ENCODE assay signal across 19 cellular contexts in the genomic region with DNA sequence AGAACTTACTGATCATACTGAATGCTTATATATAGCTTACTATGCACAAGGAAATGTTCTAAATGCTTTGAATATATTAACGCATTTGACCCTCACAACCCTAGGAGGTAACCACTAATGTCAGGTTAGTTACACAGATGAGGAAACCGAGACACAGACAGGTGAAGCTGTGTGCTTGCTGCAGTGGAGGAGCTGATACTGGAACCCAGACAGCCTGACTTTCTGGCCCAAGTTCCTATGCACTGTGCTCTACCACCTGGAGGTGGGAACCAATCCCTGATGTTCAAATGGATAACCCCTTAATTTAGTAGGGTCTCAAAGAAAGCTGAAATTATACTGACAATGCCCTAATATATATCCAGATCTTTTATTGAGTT.
DNase-seq lines count a peak whose midpoint lies in the region; ATAC-seq and TF ChIP-seq lines count a peak whose summit lies in the region.
"Had no signal": no experiment of that assay in that cellular context is flagged by ENCODE, and none has a peak within 500 bp of the region (broad histone marks: within the 10 kb centered on the region; RNA-seq: fewer than 3 reads in every experiment).

No MANE protein-coding gene starts in this region.

- H3K4me3 Mint-ChIP-seq in WTC11: no peak overlapping the region
- H3K4me3 Mint-ChIP-seq: activated CD8-positive, alpha-beta T cell treated with anti-CD3 and anti-CD28 coated beads for 36 hours; central memory CD8-positive, alpha-beta T cell had no signal

- intact Hi-C loops in esophagus squamous epithelium (cut with DNase I): no loop called here

- ATAC-seq in GM18861 (IDR thresholded peaks at IDR 0.05; ENCODE audit: unreplicated experiment) (peak; percentile 17), GM21515 (IDR thresholded peaks at IDR 0.05; ENCODE audit: unreplicated experiment) (peak; percentile 12), HG03175 (IDR thresholded peaks at IDR 0.05; ENCODE audit: unreplicated experiment) (peak; percentile 20), WTC11 (no peak)

- no peaks in the 10 kb centered on the region for H3K9me3 Mint-ChIP-seq in WTC11
- H3K9me3 Mint-ChIP-seq: activated CD8-positive, alpha-beta T cell treated with anti-CD3 and anti-CD28 coated beads for 36 hours; central memory CD8-positive, alpha-beta T cell had no signal

- H3K27ac ChIP-seq in esophagus squamous epithelium: peak overlapping the region in 3 of 4 donors; percentile 68 to 87 (median 83)
- H3K27ac ChIP-seq: parathyroid adenoma had no signal

- H3K36me3 Mint-ChIP-seq in WTC11: peaks cover 6% of the 10 kb centered on the region

- H3K36me3 ChIP-seq in esophagus squamous epithelium: peaks cover 0 to 11% (median 0%) of the 10 kb centered on the region in 3 donors

- TF ChIP-seq POLR2A in esophagus squamous epithelium (IDR thresholded peaks at IDR 0.05): no peak

- H3K27ac Mint-ChIP-seq in WTC11: no peak overlapping the region
- H3K27ac Mint-ChIP-seq: activated CD8-positive, alpha-beta T cell treated with anti-CD3 and anti-CD28 coated beads for 36 hours had no signal

- peaks cover 0 to 37% (median 19%) of the 10 kb centered on the region in 3 donors for H3K4me1 ChIP-seq in esophagus squamous epithelium

- CTCF ChIA-PET in WTC11 (lab: Charles Lee): interaction anchor here (2.4 kb wide), 1 partner anchor 11 kb away, joined by 12 read pairs; no protein-coding TSS in a partner anchor

- no peak overlapping the region for H3K4me3 ChIP-seq in esophagus squamous epithelium

- WGBS in esophagus squamous epithelium, 2 donors: 93 to 94% methylated on average over 2 of the region's 2 CpGs

- no peaks in the 10 kb centered on the region for H3K27me3 ChIP-seq in esophagus squamous epithelium

- no peaks in the 10 kb centered on the region for H3K27me3 Mint-ChIP-seq in WTC11 (ENCODE audit: low read depth)

- POLR2A ChIA-PET in WTC11 (lab: Charles Lee): interaction anchor here (0.6 kb wide), 1 partner anchor 213 kb away, joined by 3 read pairs; no protein-coding TSS in a partner anchor

- no peak for TF ChIP-seq CTCF in esophagus squamous epithelium (IDR thresholded peaks at IDR 0.05)
- no peak for TF ChIP-seq CTCF in WTC11 (IDR thresholded peaks at IDR 0.05)

- no peaks in the 10 kb centered on the region for H3K9me3 ChIP-seq in esophagus squamous epithelium

- DNase-seq in esophagus squamous epithelium (lab: John Stamatoyannopoulos, UW): no peak
- DNase-seq in activated CD4-positive, alpha-beta T cell treated with anti-CD3 and anti-CD28 coated beads for 48 hours: no peak
- no peak for DNase-seq in WTC11 (ENCODE audit: low spot score)
- no peak for DNase-seq in NCI-H128 (lab: John Stamatoyannopoulos, UW; ENCODE audit: unreplicated experiment)
- DNase-seq in GM19238 (ENCODE audit: insufficient read length, low spot score): no peak
- DNase-seq: activated naive CD4-positive, alpha-beta T cell treated with Interleukin-2 at 50 U/mL for 16 hours; C1 segment of cervical spinal cord; erythroblast; Karpas-422; mesendoderm; NCI-H2107; stimulated activated CD4-positive, alpha-beta T cell treated with anti-CD3 and anti-CD28 coated beads, Interleukin-1b, Interleukin-23, amount 100 ng/mL, for 48 hours; stimulated activated naive CD4-positive, alpha-beta T cell treated with Interleukin-2 at 50 U/mL for 16 hours had no signal

- peaks cover 8% of the 10 kb centered on the region for H3K4me1 Mint-ChIP-seq in WTC11

TF ChIP-seq in WTC11, 78 proteins besides CTCF, POLR2A, EP300 and RAD21:
- TF ChIP-seq SMAD3 (CRISPR knock-in tag; IDR thresholded peaks at IDR 0.05; ENCODE audit: borderline replicate concordance): no peak
- no peak for TF ChIP-seq OVOL2 (CRISPR knock-in tag; IDR thresholded peaks at IDR 0.05; ENCODE audit: borderline replicate concordance)
- no peak for TF ChIP-seq ZNF416 (CRISPR knock-in tag; IDR thresholded peaks at IDR 0.05)
- TF ChIP-seq, protein P1, sequence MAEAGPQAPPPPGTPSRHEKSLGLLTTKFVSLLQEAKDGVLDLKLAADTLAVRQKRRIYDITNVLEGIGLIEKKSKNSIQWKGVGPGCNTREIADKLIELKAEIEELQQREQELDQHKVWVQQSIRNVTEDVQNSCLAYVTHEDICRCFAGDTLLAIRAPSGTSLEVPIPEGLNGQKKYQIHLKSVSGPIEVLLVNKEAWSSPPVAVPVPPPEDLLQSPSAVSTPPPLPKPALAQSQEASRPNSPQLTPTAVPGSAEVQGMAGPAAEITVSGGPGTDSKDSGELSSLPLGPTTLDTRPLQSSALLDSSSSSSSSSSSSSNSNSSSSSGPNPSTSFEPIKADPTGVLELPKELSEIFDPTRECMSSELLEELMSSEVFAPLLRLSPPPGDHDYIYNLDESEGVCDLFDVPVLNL (CRISPR knock-in tag; IDR thresholded peaks at IDR 0.05; ENCODE audit: borderline replicate concordance, low read depth): no peak
- no peak for TF ChIP-seq IRF2 (CRISPR knock-in tag; IDR thresholded peaks at IDR 0.05; ENCODE audit: borderline replicate concordance, low read depth)
- no peak for TF ChIP-seq ZNF396 (CRISPR knock-in tag; IDR thresholded peaks at IDR 0.05; ENCODE audit: borderline replicate concordance)
- no peak for TF ChIP-seq GABPB1 (CRISPR knock-in tag; IDR thresholded peaks at IDR 0.05)
- TF ChIP-seq NR3C1 (CRISPR knock-in tag; conservative IDR thresholded peaks at IDR 0.05; ENCODE audit: low read depth): no peak
- TF ChIP-seq ZNF317 (CRISPR knock-in tag; IDR thresholded peaks at IDR 0.05; ENCODE audit: borderline replicate concordance, low read depth): no peak
- TF ChIP-seq TCF7 (CRISPR knock-in tag; IDR thresholded peaks at IDR 0.05; ENCODE audit: low read depth): no peak
- no peak for TF ChIP-seq TP53 (CRISPR knock-in tag; IDR thresholded peaks at IDR 0.05)
- no peak for TF ChIP-seq ATF1 (CRISPR knock-in tag; IDR thresholded peaks at IDR 0.05)
- TF ChIP-seq, protein P2, sequence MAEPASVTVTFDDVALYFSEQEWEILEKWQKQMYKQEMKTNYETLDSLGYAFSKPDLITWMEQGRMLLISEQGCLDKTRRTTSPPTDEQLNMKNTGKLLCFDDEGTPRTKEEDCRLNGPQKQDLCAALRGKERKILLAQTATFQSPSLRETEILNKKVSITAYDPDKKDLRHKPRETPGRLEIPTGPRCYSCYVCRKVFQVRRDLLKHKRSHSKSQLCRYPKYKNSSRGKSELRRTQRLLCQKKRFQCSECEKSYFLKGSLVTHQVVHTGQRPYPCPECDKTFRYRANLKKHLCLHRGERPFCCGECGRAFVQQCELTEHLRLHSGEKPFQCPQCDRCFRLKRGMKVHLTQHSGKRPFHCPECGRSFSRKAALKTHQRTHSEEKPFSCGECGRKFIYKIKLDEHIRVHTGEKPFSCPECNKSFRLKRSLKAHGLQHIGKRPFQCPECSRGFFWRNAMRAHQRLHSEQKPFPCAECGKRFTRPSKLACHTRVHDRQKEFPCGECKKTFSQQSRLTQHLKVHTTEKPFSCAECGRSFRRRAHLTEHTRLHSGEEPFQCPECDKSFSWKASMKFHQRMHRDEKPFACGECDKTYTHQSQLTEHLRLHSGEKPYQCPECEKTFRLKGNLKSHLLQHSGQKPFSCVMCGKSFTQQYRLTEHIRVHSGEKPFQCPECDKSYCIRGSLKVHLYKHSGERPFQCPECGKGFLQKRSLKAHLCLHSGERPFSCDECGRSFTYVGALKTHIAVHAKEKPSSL (CRISPR knock-in tag; conservative IDR thresholded peaks at IDR 0.05): no peak
- no peak for TF ChIP-seq ESRRA (CRISPR knock-in tag; IDR thresholded peaks at IDR 0.05; ENCODE audit: borderline replicate concordance)
